8 cellular contexts compared by ENCODE assay signal in genomic region chr19:10251792-10252694, GRCh38. TPM values are rescaled to one million over a fixed set of nuclear protein-coding genes. Genes with fewer than 3 reads are reported as not detected.
DNase-seq lines count a peak whose midpoint lies in the region; FAIRE-seq and TF ChIP-seq lines count a peak whose summit lies in the region.

MRPL4 (plus strand) TSS chr19:10252214; CDS start chr19:10252254, 40 bp downstream.

- peak within 1 kb of the TSS; percentile 95 for H3K27ac Mint-ChIP-seq in activated naive CD4-positive, alpha-beta T cell treated with anti-CD3 and anti-CD28 coated beads for 36 hours

- no peak for TF ChIP-seq CTCF in HFF-Myc (IDR thresholded peaks at IDR 0.05; ENCODE audit: low read depth, low read length, missing control alignments)
- TF ChIP-seq CTCF in neutrophil (IDR thresholded peaks at IDR 0.05): no peak

- H3K4me1 ChIP-seq in neutrophil (ENCODE audit: control insufficient read depth in 1 of 2, insufficient read depth in 1 of 2, low read depth in 1 of 2, low read length in 1 of 2): peaks cover 10 to 13% of the 10 kb centered on the region in 2 experiments

- peak; percentile 93 for FAIRE-seq in frontal cortex (lab: Jason Lieb, UNC)

- no peaks in the 10 kb centered on the region for H3K27me3 ChIP-seq in neutrophil

- H3K27ac ChIP-seq in neutrophil: peak within 1 kb of the TSS; percentile 76
- H3K27ac ChIP-seq in substantia nigra (ENCODE audit: low read depth, low read length, poor library complexity, severe bottlenecking): peak within 1 kb of the TSS; percentile 87

- H3K4me3 Mint-ChIP-seq in activated naive CD4-positive, alpha-beta T cell treated with anti-CD3 and anti-CD28 coated beads for 36 hours: peak within 1 kb of the TSS; percentile 97

- H3K4me3 ChIP-seq in HFF-Myc (replicated peaks; ENCODE audit: low read depth, low read length) (peak within 1 kb of the TSS; percentile 98), neutrophil (ENCODE audit: low read depth in 1 of 2, low read length in 1 of 2) (peak within 1 kb of the TSS; percentile 94 to 97)

- peaks cover 34% of the 10 kb centered on the region for H3K4me1 Mint-ChIP-seq in activated naive CD4-positive, alpha-beta T cell treated with anti-CD3 and anti-CD28 coated beads for 36 hours (ENCODE audit: low read depth)

- H3K27me3 Mint-ChIP-seq in activated naive CD4-positive, alpha-beta T cell treated with anti-CD3 and anti-CD28 coated beads for 36 hours (ENCODE audit: low read depth): no peaks in the 10 kb centered on the region

- H3K9me3 Mint-ChIP-seq in activated naive CD4-positive, alpha-beta T cell treated with anti-CD3 and anti-CD28 coated beads for 36 hours: no peaks in the 10 kb centered on the region

- peaks cover 19% of the 10 kb centered on the region for H3K36me3 Mint-ChIP-seq in activated naive CD4-positive, alpha-beta T cell treated with anti-CD3 and anti-CD28 coated beads for 36 hours (ENCODE audit: low read depth)

- H3K36me3 ChIP-seq in neutrophil: peaks cover 10% of the 10 kb centered on the region

- DNase-seq in GM03348 (ENCODE audit: low spot score): peak; percentile 97
- peak; percentile 96 for DNase-seq in HFF-Myc (ENCODE audit: extremely low read depth, low read depth)
- DNase-seq in NAMALWA (ENCODE audit: low spot score): peak; percentile 99
- DNase-seq in SK-N-DZ (ENCODE audit: low spot score): peak; percentile 99
- peak; percentile 98 for DNase-seq in activated naive CD4-positive, alpha-beta T cell treated with anti-CD3 and anti-CD28 coated beads for 36 hours
- peak; percentile 93 to 95 for DNase-seq in frontal cortex (ENCODE audit: low spot score in 2 of 2)
- DNase-seq in substantia nigra (lab: John Stamatoyannopoulos, UW): peak; percentile 74 to 99 (median 93)

- CTCF ChIA-PET in activated naive CD4-positive, alpha-beta T cell treated with anti-CD3 and anti-CD28 coated beads for 36 hours (lab: Charles Lee): interaction anchor here (0.7 to 4.0 kb wide), 2 partner anchors 23 to 395 kb away, joined by 3 to 58 read pairs; partner anchors contain the start of gene S1PR2

- intact Hi-C loops in activated naive CD4-positive, alpha-beta T cell treated with anti-CD3 and anti-CD28 coated beads for 36 hours (cut with micrococcal nuclease): loop anchor here (1.0 to 2.0 kb wide), 4 partner anchors 57 to 178 kb away; partner anchors contain the start of gene TYK2

- no peaks in the 10 kb centered on the region for H3K9me3 ChIP-seq in neutrophil

RNA-seq across cellular contexts. Expression of gene MRPL4, which starts in this region (rescaled TPM):
- 112 and 129 TPM in 2 replicates for polyA plus RNA-seq in SK-N-DZ (2014; cell fraction: cytosol; rRNA removed)
- 104 and 119 TPM in 2 replicates for polyA plus RNA-seq in SK-N-DZ (2014; cell fraction: nucleus; rRNA removed)
- 100 to 1,000 TPM; 115 to 116 TPM for total RNA-seq in activated naive CD4-positive, alpha-beta T cell treated with anti-CD3 and anti-CD28 coated beads for 36 hours
- total RNA-seq in frontal cortex: 10.2 TPM

Comparison
In these comparisons a context has a peak if more than half of its experiments do, and no peak if none do; other contexts are left out.
1. Peak in every context shown above with its lines: DNase-seq, H3K4me3 ChIP-seq and H3K27ac ChIP-seq.
2. RNA of gene MRPL4 (total RNA-seq): 115 to 116 TPM in activated naive CD4-positive, alpha-beta T cell treated with anti-CD3 and anti-CD28 coated beads for 36 hours; 10.2 TPM in frontal cortex (single experiment); every median in the first group is over 10 times any median in the second.